12 cellular contexts compared by ENCODE assay signal in genomic region chr1:19169642-19170041, GRCh38. TPM values are rescaled to one million over a fixed set of nuclear protein-coding genes. Genes with fewer than 3 reads are reported as not detected.
A peak's percentile ranks its signal among the peaks of the same experiment; 100 is the strongest.
DNase-seq lines count a peak whose midpoint lies in the region; ATAC-seq and TF ChIP-seq lines count a peak whose summit lies in the region.
"Had no signal": no experiment of that assay in that cellular context is flagged by ENCODE, and none has a peak within 500 bp of the region (broad histone marks: within the 10 kb centered on the region; RNA-seq: fewer than 3 reads in every experiment).

No MANE protein-coding gene starts in this region.

- ATAC-seq in HG02852 (IDR thresholded peaks at IDR 0.05; ENCODE audit: unreplicated experiment), result peak; percentile 61
- ATAC-seq in activated naive CD8-positive, alpha-beta T cell treated with anti-CD3 and anti-CD28 coated beads, Interleukin-2, amount 50 U/mL, for 24 hours, result peak; percentile 65
- peak; percentile 62 for ATAC-seq in stimulated activated effector memory CD8-positive, alpha-beta T cell treated with anti-CD3 and anti-CD28 coated beads, Interleukin-12 subunit alpha, Interleukin-12 subunit beta, amount 100 ng/mL, for 72 hours
- no peak for ATAC-seq in HG03135 (IDR thresholded peaks at IDR 0.05; ENCODE audit: unreplicated experiment)
- ATAC-seq: pancreas had no signal

- WGBS in spleen, 5 donors, result 66 to 77% (median 72%) methylated on average over 2 of the region's 2 CpGs

- H3K9me3 Mint-ChIP-seq in activated T-cell treated with anti-CD3 and anti-CD28 coated beads, Interleukin-2, amount 50 U/mL, for 24 hours, result no peaks in the 10 kb centered on the region
- H3K9me3 Mint-ChIP-seq in activated naive CD8-positive, alpha-beta T cell treated with anti-CD3 and anti-CD28 coated beads, Interleukin-2, amount 50 U/mL, for 24 hours, result no peaks in the 10 kb centered on the region
- H3K9me3 Mint-ChIP-seq in stimulated activated effector memory CD8-positive, alpha-beta T cell treated with anti-CD3 and anti-CD28 coated beads, Interleukin-12 subunit alpha, Interleukin-12 subunit beta, amount 100 ng/mL, for 72 hours, result no peaks in the 10 kb centered on the region

- TF ChIP-seq POLR2A in spleen (IDR thresholded peaks at IDR 0.05), result no peak

- intact Hi-C loops in spleen (cut with DNase I; ENCODE audit: low total_unique reads), result no loop called here

- TF ChIP-seq CTCF in spleen (IDR thresholded peaks at IDR 0.05 in 8 of 11, conservative IDR thresholded peaks at IDR 0.05 in 3 of 11), result no peak

- peak overlapping the region; percentile 40 for H3K4me3 Mint-ChIP-seq in activated T-cell treated with anti-CD3 and anti-CD28 coated beads, Interleukin-2, amount 50 U/mL, for 24 hours
- H3K4me3 Mint-ChIP-seq in activated naive CD8-positive, alpha-beta T cell treated with anti-CD3 and anti-CD28 coated beads, Interleukin-2, amount 50 U/mL, for 24 hours, result no peak overlapping the region
- H3K4me3 Mint-ChIP-seq in stimulated activated effector memory CD8-positive, alpha-beta T cell treated with anti-CD3 and anti-CD28 coated beads, Interleukin-12 subunit alpha, Interleukin-12 subunit beta, amount 100 ng/mL, for 72 hours, result no peak overlapping the region

- no peak for DNase-seq in activated T-cell treated with anti-CD3 and anti-CD28 coated beads, Interleukin-2, amount 50 U/mL, for 24 hours
- no peak for DNase-seq in activated T-cell treated with anti-CD3 and anti-CD28 coated beads, Interleukin-2, amount 50 U/mL, for 48 hours
- DNase-seq in activated naive CD8-positive, alpha-beta T cell treated with anti-CD3 and anti-CD28 coated beads, Interleukin-2, amount 50 U/mL, for 24 hours, result no peak
- no peak for DNase-seq in stimulated activated effector memory CD8-positive, alpha-beta T cell treated with anti-CD3 and anti-CD28 coated beads, Interleukin-12 subunit alpha, Interleukin-12 subunit beta, amount 100 ng/mL, for 72 hours (ENCODE audit: low spot score in 2 of 2)
- no peak for DNase-seq in spleen
- DNase-seq in epidermal melanocyte (ENCODE audit: insufficient read length, low spot score), result no peak
- DNase-seq: central memory CD4-positive, alpha-beta T cell; NCI-H524 treated with DMSO at 0.1 percent for 48 hours; pancreas had no signal

- peaks cover 24% of the 10 kb centered on the region for H3K4me1 Mint-ChIP-seq in activated T-cell treated with anti-CD3 and anti-CD28 coated beads, Interleukin-2, amount 50 U/mL, for 24 hours (ENCODE audit: low read depth)
- H3K4me1 Mint-ChIP-seq in activated naive CD8-positive, alpha-beta T cell treated with anti-CD3 and anti-CD28 coated beads, Interleukin-2, amount 50 U/mL, for 24 hours, result peaks cover 17% of the 10 kb centered on the region
- peaks cover 12% of the 10 kb centered on the region for H3K4me1 Mint-ChIP-seq in stimulated activated effector memory CD8-positive, alpha-beta T cell treated with anti-CD3 and anti-CD28 coated beads, Interleukin-12 subunit alpha, Interleukin-12 subunit beta, amount 100 ng/mL, for 72 hours

- H3K36me3 Mint-ChIP-seq in activated T-cell treated with anti-CD3 and anti-CD28 coated beads, Interleukin-2, amount 50 U/mL, for 24 hours (ENCODE audit: low read depth), result peaks cover 99% of the 10 kb centered on the region
- peaks cover 82% of the 10 kb centered on the region for H3K36me3 Mint-ChIP-seq in activated naive CD8-positive, alpha-beta T cell treated with anti-CD3 and anti-CD28 coated beads, Interleukin-2, amount 50 U/mL, for 24 hours (ENCODE audit: low read depth)
- H3K36me3 Mint-ChIP-seq in stimulated activated effector memory CD8-positive, alpha-beta T cell treated with anti-CD3 and anti-CD28 coated beads, Interleukin-12 subunit alpha, Interleukin-12 subunit beta, amount 100 ng/mL, for 72 hours, result peaks cover 100% of the 10 kb centered on the region

- no peaks in the 10 kb centered on the region for H3K9me3 ChIP-seq in spleen
- H3K9me3 ChIP-seq: BLaER1, pancreas had no signal

- no peaks in the 10 kb centered on the region for H3K4me1 ChIP-seq in spleen
- H3K4me1 ChIP-seq: BLaER1, pancreas had no signal

- H3K27me3 ChIP-seq in spleen (replicated peaks in 1 of 7), result no peaks in the 10 kb centered on the region
- H3K27me3 ChIP-seq: BLaER1, pancreas had no signal

- H3K27me3 Mint-ChIP-seq in activated T-cell treated with anti-CD3 and anti-CD28 coated beads, Interleukin-2, amount 50 U/mL, for 24 hours, result no peaks in the 10 kb centered on the region
- H3K27me3 Mint-ChIP-seq in activated naive CD8-positive, alpha-beta T cell treated with anti-CD3 and anti-CD28 coated beads, Interleukin-2, amount 50 U/mL, for 24 hours, result no peaks in the 10 kb centered on the region

- peak overlapping the region; percentile 88 for H3K27ac Mint-ChIP-seq in activated T-cell treated with anti-CD3 and anti-CD28 coated beads, Interleukin-2, amount 50 U/mL, for 24 hours
- peak overlapping the region; percentile 85 for H3K27ac Mint-ChIP-seq in activated naive CD8-positive, alpha-beta T cell treated with anti-CD3 and anti-CD28 coated beads, Interleukin-2, amount 50 U/mL, for 24 hours
- H3K27ac Mint-ChIP-seq in stimulated activated effector memory CD8-positive, alpha-beta T cell treated with anti-CD3 and anti-CD28 coated beads, Interleukin-12 subunit alpha, Interleukin-12 subunit beta, amount 100 ng/mL, for 72 hours, result no peak overlapping the region

- no peak overlapping the region for H3K4me3 ChIP-seq in spleen
- H3K4me3 ChIP-seq: BLaER1, pancreas had no signal

- no peak overlapping the region for H3K27ac ChIP-seq in spleen
- H3K27ac ChIP-seq: BLaER1, pancreas had no signal

- H3K36me3 ChIP-seq in spleen, result peaks cover 12 to 100% (median 99%) of the 10 kb centered on the region in 6 donors

RNA-seq across cellular contexts. Expression of gene UBR4, which starts 40.4 kb away (rescaled TPM):
- total RNA-seq in spleen, result 100 to 1,000 TPM; 141 to 177 (median 152) TPM
- polyA plus RNA-seq in spleen, result 100 to 1,000 TPM in 2 of 3 donors, 10 to 100 TPM in 1; 72.5 to 184 (median 128) TPM
